ENCODE assay signal across 20 cellular contexts in genomic region chr17:80327518-80327917, GRCh38.
A peak's percentile ranks its signal among the peaks of the same experiment; 100 is the strongest.
DNase-seq lines count a peak whose midpoint lies in the region; ATAC-seq, FAIRE-seq and TF ChIP-seq lines count a peak whose summit lies in the region.
"Had no signal": no experiment of that assay in that cellular context is flagged by ENCODE, and none has a peak within 500 bp of the region (broad histone marks: within the 10 kb centered on the region; RNA-seq: fewer than 3 reads in every experiment).

No MANE protein-coding gene starts in this region.

- CTCF ChIA-PET in HepG2 (lab: Yijun Ruan, JAX; ENCODE audit: low intra/inter-chr PET ratio, low total read pairs) (no interaction called here), activated B cell treated with CpG ODN at 0.5 μM for 24 hours (lab: Charles Lee) (no interaction called here)

- DNase-seq in HepG2 (ENCODE audit: low spot score) (no peak), activated B cell treated with CpG ODN at 0.5 μM for 24 hours (no peak), left lung (peak in 1 of 2 donors; percentile 43), aorta (peak; percentile 16 to 61), activated gamma-delta T cell (lab: John Stamatoyannopoulos, UW) (no peak)
- DNase-seq: activated CD4-positive, alpha-beta T cell treated with anti-CD3 and anti-CD28 coated beads for 36 hours; COR-L47; GM23248; NCI-H1092 treated with DMSO at 0.1 percent for 48 hours; NCI-H2107; NCI-H526; small intestine; stimulated activated CD8-positive, alpha-beta memory T cell treated with anti-CD3 and anti-CD28 coated beads, Interleukin-4, amount 100 ng/mL, for 48 hours had no signal

- H3K4me1 ChIP-seq in liver (ENCODE audit: control insufficient read depth in 4 of 4, insufficient read depth in 4 of 4, low read length in 3 of 4) (no peaks in the 10 kb centered on the region), HepG2 (ENCODE audit: insufficient read depth, low read length) (0 out of 2 replicates have a peak, but pooled peaks cover 8% of the 10 kb centered on the region), left lung (no peaks in the 10 kb centered on the region), aorta (ENCODE audit: control insufficient read depth in 1 of 2, insufficient read depth in 2 of 2, low read length in 2 of 2) (no peaks in the 10 kb centered on the region)
- H3K4me1 ChIP-seq: esophagus muscularis mucosa, suprapubic skin had no signal

- H3K27me3 Mint-ChIP-seq in activated B cell treated with CpG ODN at 0.5 μM for 24 hours = no peaks in the 10 kb centered on the region
- H3K27me3 Mint-ChIP-seq: activated CD4-positive, alpha-beta T cell treated with anti-CD3 and anti-CD28 coated beads for 36 hours had no signal

- in situ Hi-C loops in HepG2 (cut with HindIII; ENCODE audit: extremely low pct_ligation_motif_present, low pct_unique_long_range_greater_than_20kb) = no loop called here

- H3K36me3 ChIP-seq in liver (ENCODE audit: control insufficient read depth in 4 of 4, insufficient read depth in 3 of 4, low read depth in 1 of 4, low read length in 3 of 4) (peaks cover 8 to 77% (median 59%) of the 10 kb centered on the region in 4 donors), HepG2 (replicated peaks in 1 of 2; ENCODE audit: control insufficient read depth in 1 of 2, insufficient read depth in 2 of 2, low read length in 2 of 2) (peaks cover 11 to 59% of the 10 kb centered on the region in 2 experiments; a peak in 4 of 5 replicates), left lung (peaks cover 0 to 99% of the 10 kb centered on the region in 2 donors), aorta (ENCODE audit: control insufficient read depth in 1 of 2, insufficient read depth in 2 of 2, low read length in 1 of 2) (peaks cover 2 to 7% of the 10 kb centered on the region in 2 donors)

- H3K9me3 Mint-ChIP-seq in activated B cell treated with CpG ODN at 0.5 μM for 24 hours = peaks cover 3% of the 10 kb centered on the region
- H3K9me3 Mint-ChIP-seq: T-helper 2 cell treated with Interferon-gamma antibody and Interleukin-4, amounts not matched to agents 5 μg/mL and 100 μg/mL, for 36 hours had no signal

- H3K9ac ChIP-seq in liver (ENCODE audit: low read depth in 1 of 2, low read length in 2 of 2) (no peak overlapping the region), HepG2 (ENCODE audit: insufficient read depth, low read depth, low read length) (no peak overlapping the region)
- H3K9ac ChIP-seq: GM23248 had no signal

- TF ChIP-seq RAD21 in liver (IDR thresholded peaks at IDR 0.05) = no peak
- TF ChIP-seq RAD21 in HepG2 (CRISPR knock-in tag; IDR thresholded peaks at IDR 0.05) = no peak

- no peak overlapping the region for H2AFZ ChIP-seq in HepG2 (ENCODE audit: low read length)
- H2AFZ ChIP-seq: GM23248 had no signal

- H3K4me1 Mint-ChIP-seq in activated B cell treated with CpG ODN at 0.5 μM for 24 hours = no peaks in the 10 kb centered on the region

- TF ChIP-seq POLR2A in HepG2 (IDR thresholded peaks at IDR 0.05; ENCODE audit: insufficient read depth in 1 of 2, low read depth in 2 of 2, low read length in 2 of 2) = no peak

- H4K20me1 ChIP-seq in HepG2 (ENCODE audit: insufficient read depth, low read length) = no peaks in the 10 kb centered on the region

- no TSS peak for BruUV-seq in HepG2 (replicated peaks; lab: Mats Ljungman, UMichigan)

- 67% methylated on average over 10 of the region's 10 CpGs for whole genome bisulfite sequencing in liver
- WGBS in HepG2 (ENCODE audit: low lambda C conversion rate) = 98% methylated on average over 10 of the region's 10 CpGs
- WGBS in aorta, 2 donors = 73 to 76% methylated on average over 10 of the region's 10 CpGs

- peaks cover 95% of the 10 kb centered on the region for H3K36me3 Mint-ChIP-seq in activated B cell treated with CpG ODN at 0.5 μM for 24 hours (ENCODE audit: low read depth)

- H3K27ac ChIP-seq in liver (ENCODE audit: low read depth in 1 of 2, low read length in 2 of 2) (no peak overlapping the region), HepG2 (ENCODE audit: extremely low read length, insufficient read depth, low read length) (no peak overlapping the region), left lung (no peak overlapping the region), aorta (ENCODE audit: low read depth in 1 of 2, low read length in 2 of 2) (no peak overlapping the region)
- H3K27ac ChIP-seq: esophagus muscularis mucosa, GM23248, suprapubic skin had no signal

- no peak for FAIRE-seq in HepG2 (lab: Jason Lieb, UNC)
- FAIRE-seq: bronchial epithelial cell, small intestine had no signal

- H3K4me3 ChIP-seq in liver (ENCODE audit: low read depth in 1 of 3, low read length in 3 of 3) (no peak overlapping the region), HepG2 (replicated peaks in 1 of 3; ENCODE audit: insufficient read depth in 1 of 3, low read depth in 2 of 3, low read length in 3 of 3) (no peak overlapping the region), left lung (no peak overlapping the region), aorta (ENCODE audit: low read length in 2 of 2) (no peak overlapping the region)
- H3K4me3 ChIP-seq: esophagus muscularis mucosa, GM23248, suprapubic skin had no signal

- no peaks in the 10 kb centered on the region for H3K9me3 ChIP-seq in liver (ENCODE audit: control insufficient read depth in 4 of 4, low read length in 3 of 4)
- H3K9me3 ChIP-seq in HepG2 (ENCODE audit: low read length) = no peaks in the 10 kb centered on the region
- H3K9me3 ChIP-seq in left lung = no peaks in the 10 kb centered on the region
- H3K9me3 ChIP-seq in aorta (ENCODE audit: control insufficient read depth, low read length) = no peaks in the 10 kb centered on the region
- H3K9me3 ChIP-seq: esophagus muscularis mucosa, suprapubic skin had no signal

- H3K27me3 ChIP-seq in liver (ENCODE audit: control insufficient read depth in 4 of 4, insufficient read depth in 4 of 4, low read length in 3 of 4) (no peaks in the 10 kb centered on the region), HepG2 (ENCODE audit: control insufficient read depth in 1 of 2, insufficient read depth in 2 of 2, low read length in 2 of 2) (no peaks in the 10 kb centered on the region), left lung (no peaks in the 10 kb centered on the region), aorta (ENCODE audit: control insufficient read depth in 1 of 2, insufficient read depth in 2 of 2, low read length in 1 of 2) (no peaks in the 10 kb centered on the region)
- H3K27me3 ChIP-seq: esophagus muscularis mucosa, suprapubic skin had no signal

- no peak overlapping the region for H3K4me3 Mint-ChIP-seq in activated B cell treated with CpG ODN at 0.5 μM for 24 hours
- H3K4me3 Mint-ChIP-seq: activated CD4-positive, alpha-beta T cell treated with anti-CD3 and anti-CD28 coated beads for 36 hours; T-helper 2 cell treated with Interferon-gamma antibody and Interleukin-4, amounts not matched to agents 5 μg/mL and 100 μg/mL, for 36 hours had no signal

- POLR2A ChIA-PET in HepG2 (lab: Yijun Ruan, JAX) (no interaction called here), activated B cell treated with CpG ODN at 0.5 μM for 24 hours (lab: Charles Lee) (no interaction called here)

- peak overlapping the region; percentile 14 for H3K27ac Mint-ChIP-seq in activated B cell treated with CpG ODN at 0.5 μM for 24 hours
- H3K27ac Mint-ChIP-seq: T-helper 2 cell treated with Interferon-gamma antibody and Interleukin-4, amounts not matched to agents 5 μg/mL and 100 μg/mL, for 36 hours had no signal

- no peak overlapping the region for H3K4me2 ChIP-seq in HepG2 (ENCODE audit: low read depth, low read length)

- TF ChIP-seq CTCF in liver (IDR thresholded peaks at IDR 0.05; ENCODE audit: low read depth, low read length, missing input control) (no peak), HepG2 (CRISPR knock-in tag; IDR thresholded peaks at IDR 0.05) (no peak), activated B cell treated with CpG ODN at 0.5 μM for 24 hours (IDR thresholded peaks at IDR 0.05) (no peak), left lung (IDR thresholded peaks at IDR 0.05) (no peak)

- intact Hi-C loops in HepG2 (cut with micrococcal nuclease; ENCODE audit: unreplicated experiment) (no loop called here), activated B cell treated with CpG ODN at 0.5 μM for 24 hours (cut with micrococcal nuclease) (no loop called here), left lung (cut with DNase I) (no loop called here), aorta (cut with DNase I) (no loop called here)

- no peaks in the 10 kb centered on the region for H3K79me2 ChIP-seq in HepG2 (ENCODE audit: insufficient read depth, low read length)

- no peak for TF ChIP-seq EP300 in HepG2 (IDR thresholded peaks at IDR 0.05; ENCODE audit: low read depth in 2 of 2, low read length in 2 of 2)
- no peak for TF ChIP-seq EP300 in HepG2 (CRISPR knock-in tag; IDR thresholded peaks at IDR 0.05; ENCODE audit: borderline replicate concordance)

- no peak for ATAC-seq in HepG2
- no peak for ATAC-seq in activated B cell treated with CpG ODN at 0.5 μM for 24 hours (ENCODE audit: low read depth)
- ATAC-seq in left lung = peak; percentile 63
- ATAC-seq in aorta (ENCODE audit: low FRiP score) = no peak
- no peak for ATAC-seq in HG03139 (IDR thresholded peaks at IDR 0.05; ENCODE audit: unreplicated experiment)
- no peak for ATAC-seq in HG03378 (IDR thresholded peaks at IDR 0.05; ENCODE audit: unreplicated experiment)
- ATAC-seq: activated CD4-positive, alpha-beta T cell treated with anti-CD3 and anti-CD28 coated beads for 36 hours had no signal

TF ChIP-seq in liver, 16 proteins besides CTCF, POLR2A, EP300 and RAD21:
- TF ChIP-seq HNF4G (IDR thresholded peaks at IDR 0.05) = no peak
- peak; percentile 80 for TF ChIP-seq NR2F2 (IDR thresholded peaks at IDR 0.05)
TF ChIP-seq in liver: peak in this region for 1.

TF ChIP-seq in HepG2, 621 proteins besides CTCF, POLR2A, EP300 and RAD21 (continues in another document):
- TF ChIP-seq ZNF136 (CRISPR knock-in tag; IDR thresholded peaks at IDR 0.05; ENCODE audit: low read depth) (no peak), MLLT10 (CRISPR knock-in tag; IDR thresholded peaks at IDR 0.05) (no peak), NFKB2 (CRISPR knock-in tag; IDR thresholded peaks at IDR 0.05; ENCODE audit: borderline replicate concordance) (no peak), ZNF781 (CRISPR knock-in tag; IDR thresholded peaks at IDR 0.05; ENCODE audit: borderline replicate concordance, not compliant biosample characterization) (no peak), ISX (CRISPR knock-in tag; conservative IDR thresholded peaks at IDR 0.05) (no peak), PHB2 (IDR thresholded peaks at IDR 0.05; ENCODE audit: partially characterized antibody) (no peak)

Comparison
In these comparisons a context has a peak if more than half of its experiments do, and no peak if none do; other contexts are left out.
1. DNase-seq: peak in aorta (2 of 2); none in HepG2 (single experiment), activated B cell treated with CpG ODN at 0.5 μM for 24 hours (single experiment) and activated gamma-delta T cell (single experiment).